19 cellular contexts compared by ENCODE assay signal in the genomic region with DNA sequence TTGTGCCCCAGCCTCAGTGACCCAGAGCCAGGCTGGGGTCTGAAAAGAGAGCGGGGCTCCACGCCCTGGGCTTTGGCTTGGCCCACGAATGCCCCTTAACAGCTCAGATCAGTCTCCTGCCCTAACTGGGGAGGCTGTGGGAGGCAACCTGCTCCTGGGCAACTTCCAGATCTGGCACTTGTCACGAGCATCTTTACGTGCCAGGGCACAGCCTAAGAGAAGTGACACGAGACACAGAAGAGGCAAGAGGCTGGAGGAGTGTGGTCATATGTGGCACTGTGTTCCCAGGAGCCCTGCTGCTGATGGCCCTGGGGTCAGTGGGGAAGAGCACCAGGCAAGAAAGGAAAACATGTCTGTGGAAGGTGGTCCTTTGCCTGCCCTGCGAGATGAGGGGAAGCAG.
DNase-seq lines count a peak whose midpoint lies in the region; ATAC-seq, FAIRE-seq and TF ChIP-seq lines count a peak whose summit lies in the region.
"Had no signal": no experiment of that assay in that cellular context is flagged by ENCODE, and none has a peak within 500 bp of the region (broad histone marks: within the 10 kb centered on the region; RNA-seq: fewer than 3 reads in every experiment).

No MANE protein-coding gene starts in this region.

- H3K27ac ChIP-seq in right atrium auricular region (peak overlapping the region; percentile 82 to 83), psoas muscle (peak overlapping the region; percentile 68)

- H3K27ac Mint-ChIP-seq in natural killer cell treated with Interleukin-12 subunit alpha and Interleukin-12 subunit beta and Interleukin-15 and Interleukin-18, amount 100 ng/mL, for 72 hours: no peak overlapping the region
- no peak overlapping the region for H3K27ac Mint-ChIP-seq in natural killer cell
- no peak overlapping the region for H3K27ac Mint-ChIP-seq in activated CD4-positive, alpha-beta memory T cell treated with anti-CD3 and anti-CD28 coated beads for 36 hours
- H3K27ac Mint-ChIP-seq: CD14-positive monocyte had no signal

- intact Hi-C loops in natural killer cell (cut with micrococcal nuclease): no loop called here
- intact Hi-C loops in psoas muscle (cut with DNase I): no loop called here
- intact Hi-C loops in activated CD4-positive, alpha-beta memory T cell treated with anti-CD3 and anti-CD28 coated beads for 36 hours (cut with micrococcal nuclease): no loop called here

- H3K4me1 ChIP-seq in right atrium auricular region (peaks cover 0 to 40% of the 10 kb centered on the region in 2 donors), psoas muscle (peaks cover 21% of the 10 kb centered on the region)

- POLR2A ChIA-PET in activated CD4-positive, alpha-beta memory T cell treated with anti-CD3 and anti-CD28 coated beads for 36 hours (lab: Charles Lee): no interaction called here

- CTCF ChIA-PET in activated CD4-positive, alpha-beta memory T cell treated with anti-CD3 and anti-CD28 coated beads for 36 hours (lab: Charles Lee): no interaction called here

- DNase-seq in natural killer cell treated with Interleukin-12 subunit alpha and Interleukin-12 subunit beta and Interleukin-15 and Interleukin-18, amount 100 ng/mL, for 72 hours (ENCODE audit: low spot score): no peak
- no peak for DNase-seq in natural killer cell
- no peak for DNase-seq in right atrium auricular region (ENCODE audit: low spot score)
- DNase-seq in psoas muscle: peak in 1 of 2 donors; percentile 79
- DNase-seq in activated CD4-positive, alpha-beta T cell treated with anti-CD3 and anti-CD28 coated beads, Interleukin-2, amount 50 U/mL, for 4 hours: no peak
- DNase-seq in HTR-8/SVneo (ENCODE audit: insufficient read length, low spot score): no peak
- DNase-seq in NK-92 (lab: John Stamatoyannopoulos, UW; ENCODE audit: unreplicated experiment): no peak
- no peak for DNase-seq in activated CD4-positive, alpha-beta memory T cell treated with anti-CD3 and anti-CD28 coated beads for 36 hours
- DNase-seq: COR-L47, DMS53, IMR-90, Kasumi-1, NCI-H1105 treated with DMSO at 0.1 percent for 48 hours, NCI-H187 treated with DMSO at 0.1 percent for 48 hours, NCI-H446 treated with DMSO at 0.1 percent for 48 hours, NCI-H774 had no signal

- no peak overlapping the region for H3K4me3 Mint-ChIP-seq in natural killer cell treated with Interleukin-12 subunit alpha and Interleukin-12 subunit beta and Interleukin-15 and Interleukin-18, amount 100 ng/mL, for 72 hours
- no peak overlapping the region for H3K4me3 Mint-ChIP-seq in natural killer cell
- H3K4me3 Mint-ChIP-seq in activated CD4-positive, alpha-beta memory T cell treated with anti-CD3 and anti-CD28 coated beads for 36 hours: no peak overlapping the region
- H3K4me3 Mint-ChIP-seq: CD14-positive monocyte had no signal

- no peaks in the 10 kb centered on the region for H3K9me3 Mint-ChIP-seq in natural killer cell treated with Interleukin-12 subunit alpha and Interleukin-12 subunit beta and Interleukin-15 and Interleukin-18, amount 100 ng/mL, for 72 hours
- no peaks in the 10 kb centered on the region for H3K9me3 Mint-ChIP-seq in natural killer cell
- H3K9me3 Mint-ChIP-seq in activated CD4-positive, alpha-beta memory T cell treated with anti-CD3 and anti-CD28 coated beads for 36 hours: no peaks in the 10 kb centered on the region

- H3K9me3 ChIP-seq in right atrium auricular region: no peaks in the 10 kb centered on the region
- H3K9me3 ChIP-seq in psoas muscle: no peaks in the 10 kb centered on the region

- no peaks in the 10 kb centered on the region for H3K36me3 Mint-ChIP-seq in natural killer cell treated with Interleukin-12 subunit alpha and Interleukin-12 subunit beta and Interleukin-15 and Interleukin-18, amount 100 ng/mL, for 72 hours
- H3K36me3 Mint-ChIP-seq in natural killer cell: no peaks in the 10 kb centered on the region
- no peaks in the 10 kb centered on the region for H3K36me3 Mint-ChIP-seq in activated CD4-positive, alpha-beta memory T cell treated with anti-CD3 and anti-CD28 coated beads for 36 hours
- H3K36me3 Mint-ChIP-seq: CD14-positive monocyte had no signal

- TF ChIP-seq CTCF in natural killer cell (IDR thresholded peaks at IDR 0.05): no peak
- no peak for TF ChIP-seq CTCF in right atrium auricular region (IDR thresholded peaks at IDR 0.05)
- no peak for TF ChIP-seq CTCF in psoas muscle (IDR thresholded peaks at IDR 0.05)

- no peaks in the 10 kb centered on the region for H3K4me1 Mint-ChIP-seq in natural killer cell treated with Interleukin-12 subunit alpha and Interleukin-12 subunit beta and Interleukin-15 and Interleukin-18, amount 100 ng/mL, for 72 hours (ENCODE audit: low read depth in 2 of 2)
- H3K4me1 Mint-ChIP-seq in natural killer cell: no peaks in the 10 kb centered on the region
- no peaks in the 10 kb centered on the region for H3K4me1 Mint-ChIP-seq in activated CD4-positive, alpha-beta memory T cell treated with anti-CD3 and anti-CD28 coated beads for 36 hours (ENCODE audit: low read depth)
- H3K4me1 Mint-ChIP-seq: CD14-positive monocyte had no signal

- no peak overlapping the region for H3K4me3 ChIP-seq in right atrium auricular region
- H3K4me3 ChIP-seq in psoas muscle: no peak overlapping the region

- H3K36me3 ChIP-seq in right atrium auricular region (no peaks in the 10 kb centered on the region), psoas muscle (ENCODE audit: insufficient read depth in 1 of 2, low read depth in 1 of 2) (peaks cover 2 to 13% of the 10 kb centered on the region in 2 donors)

- FAIRE-seq in HTR-8/SVneo (lab: Jason Lieb, UNC): no peak

- peak; percentile 6 to 15 for ATAC-seq in natural killer cell treated with Interleukin-12 subunit alpha and Interleukin-12 subunit beta and Interleukin-15 and Interleukin-18, amount 100 ng/mL, for 72 hours
- ATAC-seq in natural killer cell: no peak
- ATAC-seq in psoas muscle: peak; percentile 59 to 92 (median 86)
- ATAC-seq: HCT116, Panc1 had no signal

- H3K27me3 Mint-ChIP-seq in natural killer cell treated with Interleukin-12 subunit alpha and Interleukin-12 subunit beta and Interleukin-15 and Interleukin-18, amount 100 ng/mL, for 72 hours: peaks cover 8 to 25% of the 10 kb centered on the region in 2 donors
- H3K27me3 Mint-ChIP-seq in natural killer cell (ENCODE audit: low read depth in 2 of 2): peaks cover 13 to 16% of the 10 kb centered on the region in 2 donors
- peaks cover 13% of the 10 kb centered on the region for H3K27me3 Mint-ChIP-seq in activated CD4-positive, alpha-beta memory T cell treated with anti-CD3 and anti-CD28 coated beads for 36 hours

- 33 to 55% (median 40%) methylated on average over 7 of the region's 7 CpGs for WGBS in psoas muscle, 3 donors

- no peaks in the 10 kb centered on the region for H3K27me3 ChIP-seq in right atrium auricular region
- no peaks in the 10 kb centered on the region for H3K27me3 ChIP-seq in psoas muscle (ENCODE audit: insufficient read depth in 3 of 3, low read length in 2 of 3)

Comparison
In these comparisons a context has a peak if more than half of its experiments do, and no peak if none do; other contexts are left out.
1. ATAC-seq: peak in natural killer cell treated with Interleukin-12 subunit alpha and Interleukin-12 subunit beta and Interleukin-15 and Interleukin-18, amount 100 ng/mL, for 72 hours (2 of 2) and psoas muscle (4 of 4); none in natural killer cell (0 of 3).